In genomic region chr1:24416666-24417391, GRCh38 we compare ENCODE assay signal across 8 cellular contexts. TPM values are rescaled to one million over a fixed set of nuclear protein-coding genes. Genes with fewer than 3 reads are reported as not detected.
DNase-seq lines count a peak whose midpoint lies in the region; ATAC-seq, FAIRE-seq and TF ChIP-seq lines count a peak whose summit lies in the region.

No MANE protein-coding gene starts in this region.

- H4K20me1 ChIP-seq in SK-N-SH (ENCODE audit: insufficient read depth): no peaks in the 10 kb centered on the region

- no peak for TF ChIP-seq RAD21 in SK-N-SH (IDR thresholded peaks at IDR 0.05; ENCODE audit: low read length)

- H3K27me3 ChIP-seq in SK-N-SH (ENCODE audit: insufficient read depth): no peaks in the 10 kb centered on the region
- no peaks in the 10 kb centered on the region for H3K27me3 ChIP-seq in bronchial epithelial cell (ENCODE audit: control insufficient read depth, insufficient read depth, low read length)
- H3K27me3 ChIP-seq in mononuclear cell (ENCODE audit: insufficient read depth, low read length): no peaks in the 10 kb centered on the region

- FAIRE-seq in bronchial epithelial cell (lab: Jason Lieb, UNC) (no peak), urothelium cell line (lab: Jason Lieb, UNC) (no peak)

- H3K4me3 ChIP-seq in SK-N-SH (ENCODE audit: low read depth in 2 of 2, low read length in 1 of 2): peak overlapping the region; percentile 66 to 91
- H3K4me3 ChIP-seq in bronchial epithelial cell (ENCODE audit: low read depth, low read length): peak overlapping the region; percentile 43
- H3K4me3 ChIP-seq in mononuclear cell (ENCODE audit: low read length): peak overlapping the region; percentile 56

- 55% methylated on average over 9 of the region's 10 CpGs for WGBS in SK-N-SH (ENCODE audit: low lambda C conversion rate)

- H3K9ac ChIP-seq in SK-N-SH: peak overlapping the region; percentile 64

- ATAC-seq in GM18867 (IDR thresholded peaks at IDR 0.05; ENCODE audit: unreplicated experiment) (peak; percentile 29), HG03469 (IDR thresholded peaks at IDR 0.05; ENCODE audit: unreplicated experiment) (no peak)

- H3K4me2 ChIP-seq in SK-N-SH: peak overlapping the region; percentile 91

- H3K36me3 ChIP-seq in SK-N-SH (replicated peaks in 1 of 2; ENCODE audit: control insufficient read depth in 1 of 2, insufficient read depth in 2 of 2, low read length in 1 of 2) (peaks cover 4 to 6% of the 10 kb centered on the region in 2 experiments), bronchial epithelial cell (ENCODE audit: control insufficient read depth, insufficient read depth, low read length) (peaks cover 8% of the 10 kb centered on the region)

- peaks cover 34% of the 10 kb centered on the region; the same call in 1 of the 2 replicates for H3K79me2 ChIP-seq in SK-N-SH (ENCODE audit: insufficient read depth)

- TF ChIP-seq CTCF in AG09319 (IDR thresholded peaks at IDR 0.05; ENCODE audit: low read depth, low read length) (no peak), SK-N-SH (IDR thresholded peaks at IDR 0.05) (no peak), bronchial epithelial cell (IDR thresholded peaks at IDR 0.05; ENCODE audit: insufficient read depth, low read length, severe bottlenecking) (no peak)

- H3K9me2 ChIP-seq in SK-N-SH: no peaks in the 10 kb centered on the region

- peaks cover 16% of the 10 kb centered on the region for H3F3A ChIP-seq in SK-N-SH (replicated peaks; ENCODE audit: insufficient read depth)

- CTCF ChIA-PET in SK-N-SH (lab: Yijun Ruan, JAX): interaction anchor here (0.6 to 2.9 kb wide), 14 partner anchors 9 to 273 kb away, joined by 3 to 24 read pairs (median 6); no protein-coding TSS in a partner anchor

- POLR2A ChIA-PET in SK-N-SH (lab: Yijun Ruan, JAX): no interaction called here

- H3K9me3 ChIP-seq in SK-N-SH: no peaks in the 10 kb centered on the region
- no peaks in the 10 kb centered on the region for H3K9me3 ChIP-seq in mononuclear cell (ENCODE audit: low read depth, low read length)

- peak overlapping the region in 1 of 2 experiments; percentile 82; a peak in 2 of 4 replicates for H3K27ac ChIP-seq in SK-N-SH (ENCODE audit: low read depth in 2 of 2, low read length in 1 of 2)

- H3K4me1 ChIP-seq in SK-N-SH (ENCODE audit: control insufficient read depth in 1 of 2, insufficient read depth in 2 of 2, low read depth in 1 of 2, low read length in 1 of 2): peaks cover 17 to 32% of the 10 kb centered on the region in 2 experiments
- H3K4me1 ChIP-seq in mononuclear cell (ENCODE audit: insufficient read depth, low read length): peaks cover 71% of the 10 kb centered on the region

- TF ChIP-seq EP300 in SK-N-SH (IDR thresholded peaks at IDR 0.05; ENCODE audit: borderline replicate concordance in 1 of 2, low read depth in 1 of 2, low read length in 1 of 2): peak in 1 of 2 experiments; percentile 34; a peak in 1 of 4 replicates

- peak; percentile 90 for DNase-seq in AG09319 (ENCODE audit: extremely low read depth, low read depth)
- DNase-seq in SK-N-SH: no peak
- DNase-seq in bronchial epithelial cell (ENCODE audit: low read depth): peak; percentile 98
- peak; percentile 40 for DNase-seq in urothelium cell line (ENCODE audit: low spot score)
- DNase-seq in iPS-NIHi11 (ENCODE audit: low spot score): no peak

- H2AFZ ChIP-seq in SK-N-SH (ENCODE audit: low read depth): peak overlapping the region; percentile 87

TF ChIP-seq in SK-N-SH, 30 proteins besides CTCF, POLR2A, EP300 and RAD21:
- peak; percentile 79 for TF ChIP-seq PBX3 (IDR thresholded peaks at IDR 0.05)
- TF ChIP-seq MAX (IDR thresholded peaks at IDR 0.05; ENCODE audit: low read depth): peak; percentile 66
- TF ChIP-seq TCF12 (IDR thresholded peaks at IDR 0.05): peak; percentile 71
- TF ChIP-seq USF1 (IDR thresholded peaks at IDR 0.05; ENCODE audit: borderline replicate concordance, low read depth): no peak
- TF ChIP-seq TAF1 (IDR thresholded peaks at IDR 0.05; ENCODE audit: borderline replicate concordance, low read depth, low read length): no peak
- TF ChIP-seq SMC3 (IDR thresholded peaks at IDR 0.05; ENCODE audit: low read depth, low read length): no peak
- 0 out of 2 replicates have a peak, but pooled peaks have one; percentile 33 for TF ChIP-seq REST (IDR thresholded peaks at IDR 0.05; ENCODE audit: low read depth, low read length)
- peak; percentile 79; the same call in 1 of the 2 replicates for TF ChIP-seq FOSL2 (IDR thresholded peaks at IDR 0.05; ENCODE audit: borderline replicate concordance, low read depth)
- TF ChIP-seq TEAD4 (IDR thresholded peaks at IDR 0.05; ENCODE audit: borderline replicate concordance, insufficient read depth): peak; percentile 34; the same call in 1 of the 2 replicates
- TF ChIP-seq EZH2phosphoT487 (IDR thresholded peaks at IDR 0.05; ENCODE audit: borderline replicate concordance, low read depth): no peak
- TF ChIP-seq CHD2 (IDR thresholded peaks at IDR 0.05; ENCODE audit: low read length, partially characterized antibody): no peak
- 0 out of 2 replicates have a peak, but pooled peaks have one; percentile 58 for TF ChIP-seq SIN3A (IDR thresholded peaks at IDR 0.05; ENCODE audit: borderline replicate concordance, low read depth, low read length)
- TF ChIP-seq NFIC (IDR thresholded peaks at IDR 0.05; ENCODE audit: borderline replicate concordance): no peak
- no peak for TF ChIP-seq POLR2AphosphoS5 (IDR thresholded peaks at IDR 0.05; ENCODE audit: low read depth, low read length)
- TF ChIP-seq JUND (IDR thresholded peaks at IDR 0.05): peak; percentile 71

RNA-seq across cellular contexts. Expression of gene NIPAL3, which starts 1.2 kb away (rescaled TPM):
- polyA plus RNA-seq in SK-N-SH (2012; rRNA removed): 20.3 and 28.6 TPM in 2 replicates
- polyA plus RNA-seq in SK-N-SH (2012; cell fraction: cytosol; rRNA removed): 17.2 and 24.0 TPM in 2 replicates
- 17.4 and 17.9 TPM in 2 replicates for polyA plus RNA-seq in SK-N-SH (2012; cell fraction: nucleus; rRNA removed)
- 21.8 and 35.8 TPM in 2 replicates for total RNA-seq in bronchial epithelial cell
- total RNA-seq in mononuclear cell: 17.9 TPM

RNA-seq across cellular contexts. Expression of gene STPG1, which starts 3.2 kb away (rescaled TPM):
- polyA plus RNA-seq in SK-N-SH (2012; rRNA removed): 8.6 and 8.7 TPM in 2 replicates
- 6.7 and 8.0 TPM in 2 replicates for polyA plus RNA-seq in SK-N-SH (2012; cell fraction: cytosol; rRNA removed)
- polyA plus RNA-seq in SK-N-SH (2012; cell fraction: nucleus; rRNA removed): 8.3 and 8.9 TPM in 2 replicates
- 5.3 and 6.8 TPM in 2 replicates for total RNA-seq in bronchial epithelial cell
- total RNA-seq in mononuclear cell: 1.6 TPM

Comparison
In these comparisons a context has a peak if more than half of its experiments do, and no peak if none do; other contexts are left out.
1. DNase-seq: peak in AG09319 (single experiment), bronchial epithelial cell (single experiment) and urothelium cell line (single experiment); none in SK-N-SH (single experiment) and iPS-NIHi11 (single experiment).
2. Peak in every context shown above with its lines, with median percentiles within 50 percentile points of each other: H3K4me3 ChIP-seq.